8 cellular contexts compared by ENCODE assay signal in the genomic region with DNA sequence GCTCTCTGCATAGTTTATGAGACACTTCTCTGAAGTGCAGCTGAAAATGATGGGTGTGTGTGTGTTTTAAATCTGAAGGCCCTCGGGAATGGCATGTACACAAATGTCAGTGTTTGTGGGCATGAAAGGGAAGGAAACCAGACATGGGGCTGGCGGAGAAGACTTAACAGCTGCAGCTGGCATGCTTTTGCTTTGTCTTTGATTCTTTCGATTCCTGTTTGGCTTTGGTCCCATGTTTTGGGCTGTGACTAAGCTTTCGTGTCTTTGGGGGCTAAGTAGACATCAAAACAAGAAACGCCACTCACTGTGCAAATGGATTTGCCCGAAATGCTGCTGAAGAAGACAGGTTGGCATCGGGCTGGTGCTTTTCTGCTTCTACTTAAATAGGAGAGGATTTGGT.
DNase-seq lines count a peak whose midpoint lies in the region; ATAC-seq and TF ChIP-seq lines count a peak whose summit lies in the region.

No MANE protein-coding gene starts in this region.

- no peak for TF ChIP-seq CTCF in fibroblast of pulmonary artery (IDR thresholded peaks at IDR 0.05; ENCODE audit: low read length, missing control alignments)

- ATAC-seq in HG02852 (IDR thresholded peaks at IDR 0.05; ENCODE audit: unreplicated experiment), result peak; percentile 51
- no peak for ATAC-seq in GM21737 (IDR thresholded peaks at IDR 0.05; ENCODE audit: unreplicated experiment)

- no peak overlapping the region for H3K4me3 ChIP-seq in fibroblast of pulmonary artery (replicated peaks; ENCODE audit: low read depth, low read length)

- DNase-seq in EH (ENCODE audit: low read depth) (peak; percentile 72), fibroblast of pulmonary artery (ENCODE audit: low read depth) (peak; percentile 67), NCI-H128 (lab: John Stamatoyannopoulos, UW; ENCODE audit: unreplicated experiment) (no peak), NCI-H1092 (lab: John Stamatoyannopoulos, UW) (no peak)
- DNase-seq in activated CD4-positive, alpha-beta T cell treated with anti-CD3 and anti-CD28 coated beads for 48 hours, result peak; percentile 45
- peak in 4 of 6 experiments; percentile 7 to 60 (median 41) for DNase-seq in stimulated activated naive CD4-positive, alpha-beta T cell (lab: John Stamatoyannopoulos, UW)

Comparison
In these comparisons a context has a peak if more than half of its experiments do, and no peak if none do; other contexts are left out.
1. DNase-seq: peak in EH (single experiment), activated CD4-positive, alpha-beta T cell treated with anti-CD3 and anti-CD28 coated beads for 48 hours (single experiment), fibroblast of pulmonary artery (single experiment) and stimulated activated naive CD4-positive, alpha-beta T cell (4 of 6); none in NCI-H128 (single experiment) and NCI-H1092 (single experiment).